Comparison of ENCODE assay signal across 28 cellular contexts in genomic region chr4:151842430-151843079, GRCh38.
"Had no signal": no experiment of that assay in that cellular context is flagged by ENCODE, and none has a peak within 500 bp of the region (broad histone marks: within the 10 kb centered on the region; RNA-seq: fewer than 3 reads in every experiment).

No MANE protein-coding gene starts in this region.

- H3K27ac ChIP-seq: ascending aorta, breast epithelium, cardiac muscle cell, coronary artery, dorsolateral prefrontal cortex had no signal

- H3K36me3 ChIP-seq: ascending aorta, breast epithelium, cardiac muscle cell had no signal

- H3K9me3 ChIP-seq: ascending aorta, breast epithelium had no signal

- DNase-seq: activated CD4-positive, alpha-beta memory T cell treated with anti-CD3 and anti-CD28 coated beads for 36 hours; activated CD4-positive, alpha-beta T cell treated with anti-CD3 and anti-CD28 coated beads for 36 hours; activated CD4-positive, alpha-beta T cell treated with anti-CD3 and anti-CD28 coated beads, Interleukin-2, amount 10 ng/mL, durations not matched to agents 24 days and 14 days; activated CD4-positive, CD25-positive, alpha-beta regulatory T cell; activated CD4-positive, CD25-positive, alpha-beta regulatory T cell treated with anti-CD3 and anti-CD28 coated beads, Interleukin-2, amount 50 U/mL, for 72 hours; activated CD8-positive, alpha-beta memory T cell treated with anti-CD3 and anti-CD28 coated beads, Interleukin-2, amount 10 ng/mL, durations not matched to agents 7 days and 5 days; activated CD8-positive, alpha-beta memory T cell treated with anti-CD3 and anti-CD28 coated beads, Interleukin-2, amount 50 U/mL, for 4 hours; activated CD8-positive, alpha-beta T cell treated with anti-CD3 and anti-CD28 coated beads, Interleukin-2, amount 10 ng/mL, durations not matched to agents 7 days and 5 days; activated gamma-delta T cell; activated naive CD4-positive, alpha-beta T cell; activated naive CD4-positive, alpha-beta T cell treated with anti-CD3 and anti-CD28 coated beads, Interleukin-2, amount 10 ng/mL, durations not matched to agents 7 days and 5 days; activated naive CD8-positive, alpha-beta T cell treated with anti-CD3 and anti-CD28 coated beads, Interleukin-2, amount 10 ng/mL, durations not matched to agents 7 days and 5 days; activated T-cell treated with anti-CD3 and anti-CD28 coated beads, Interleukin-2, amount 50 U/mL, for 1 hour; activated T-cell treated with anti-CD3 and anti-CD28 coated beads, Interleukin-2, amount 50 U/mL, for 72 hours; dorsolateral prefrontal cortex; effector memory CD4-positive, alpha-beta T cell; endodermal cell; foreskin fibroblast; head of caudate nucleus; T-helper 1 cell; T-helper 17 cell; T1000 had no signal

- ATAC-seq: activated CD4-positive, alpha-beta T cell treated with anti-CD3 and anti-CD28 coated beads for 36 hours; activated CD8-positive, alpha-beta memory T cell treated with anti-CD3 and anti-CD28 coated beads, Interleukin-2, amount 10 ng/mL, durations not matched to agents 7 days and 5 days; activated CD8-positive, alpha-beta T cell treated with anti-CD3 and anti-CD28 coated beads, Interleukin-2, amount 10 ng/mL, durations not matched to agents 7 days and 5 days; activated naive CD4-positive, alpha-beta T cell treated with anti-CD3 and anti-CD28 coated beads, Interleukin-2, amount 50 U/mL, for 72 hours; activated T-cell treated with anti-CD3 and anti-CD28 coated beads, Interleukin-2, amount 50 U/mL, for 72 hours; esophagus mucosa; T-helper 17 cell had no signal

- H3K4me1 ChIP-seq: ascending aorta, breast epithelium had no signal

- H3K27me3 ChIP-seq: ascending aorta, breast epithelium, cardiac muscle cell had no signal

- H3K4me3 ChIP-seq: ascending aorta, breast epithelium, cardiac muscle cell, coronary artery, dorsolateral prefrontal cortex had no signal
